Comparison of ENCODE assay signal across 27 cellular contexts in genomic region chr14:84298738-84299137, GRCh38.
"Had no signal": no experiment of that assay in that cellular context is flagged by ENCODE, and none has a peak within 500 bp of the region (broad histone marks: within the 10 kb centered on the region; RNA-seq: fewer than 3 reads in every experiment).

No MANE protein-coding gene starts in this region.

- H3K36me3 ChIP-seq: adrenal gland, breast epithelium, SJCRH30 had no signal

- H3K4me1 Mint-ChIP-seq: activated CD4-positive, alpha-beta T cell treated with anti-CD3 and anti-CD28 coated beads, Interleukin-2, amount 10 ng/mL, durations not matched to agents 24 days and 14 days; activated naive CD4-positive, alpha-beta T cell treated with anti-CD3 and anti-CD28 coated beads, Interleukin-2, amount 50 U/mL, for 24 hours; IgD-negative memory B cell had no signal

- H3K4me3 Mint-ChIP-seq: activated CD4-positive, alpha-beta T cell treated with anti-CD3 and anti-CD28 coated beads, Interleukin-2, amount 10 ng/mL, durations not matched to agents 24 days and 14 days; activated CD8-positive, alpha-beta T cell treated with anti-CD3 and anti-CD28 coated beads, Interleukin-2, amount 10 ng/mL, durations not matched to agents 7 days and 5 days; activated naive CD4-positive, alpha-beta T cell treated with anti-CD3 and anti-CD28 coated beads, Interleukin-2, amount 50 U/mL, for 24 hours; activated T-cell treated with anti-CD3 and anti-CD28 coated beads, Interleukin-2, amount 50 U/mL, for 24 hours; IgD-negative memory B cell; T-helper 1 cell treated with Interleukin-12 subunit alpha and Interleukin-12 subunit beta and Interleukin-4 antibody, amounts not matched to agents 30 μg/mL and 1 μg/mL, for 36 hours; T-helper 2 cell treated with Interferon-gamma antibody and Interleukin-4, amounts not matched to agents 5 μg/mL and 100 μg/mL, for 36 hours had no signal

- DNase-seq: activated CD4-positive, alpha-beta T cell treated with anti-CD3 and anti-CD28 coated beads, Interleukin-2, amount 10 ng/mL, durations not matched to agents 24 days and 14 days; activated CD4-positive, alpha-beta T cell treated with anti-CD3 and anti-CD28 coated beads, Interleukin-2, amount 50 U/mL, for 48 hours; activated CD8-positive, alpha-beta T cell treated with anti-CD3 and anti-CD28 coated beads, Interleukin-2, amount 10 ng/mL, durations not matched to agents 7 days and 5 days; activated gamma-delta T cell; activated naive CD4-positive, alpha-beta T cell treated with Interleukin-2 at 50 U/mL for 16 hours; activated T-cell treated with anti-CD3 and anti-CD28 coated beads, Interleukin-2, amount 50 U/mL, for 24 hours; adrenal gland; body of pancreas; Karpas-422; KBM-7; NCI-H1105 treated with DMSO at 0.1 percent for 48 hours; NCI-H1694; NCI-H1930; NCI-H2081 treated with DMSO at 0.1 percent for 48 hours; NCI-H2171; NCI-H446; NCI-H510A treated with DMSO at 0.1 percent for 48 hours; NCI-H526 treated with DMSO at 0.1 percent for 48 hours; SJCRH30 had no signal

- H3K36me3 Mint-ChIP-seq: activated naive CD4-positive, alpha-beta T cell treated with anti-CD3 and anti-CD28 coated beads, Interleukin-2, amount 50 U/mL, for 24 hours; IgD-negative memory B cell had no signal

- ATAC-seq: activated CD8-positive, alpha-beta T cell treated with anti-CD3 and anti-CD28 coated beads, Interleukin-2, amount 10 ng/mL, durations not matched to agents 7 days and 5 days; body of pancreas; Panc1 had no signal

- H3K4me1 ChIP-seq: adrenal gland, body of pancreas, breast epithelium, SJCRH30 had no signal

- H3K9me3 Mint-ChIP-seq: activated CD4-positive, alpha-beta T cell treated with anti-CD3 and anti-CD28 coated beads, Interleukin-2, amount 10 ng/mL, durations not matched to agents 24 days and 14 days; activated naive CD4-positive, alpha-beta T cell treated with anti-CD3 and anti-CD28 coated beads, Interleukin-2, amount 50 U/mL, for 24 hours had no signal

- H3K9me3 ChIP-seq: adrenal gland, body of pancreas, SJCRH30, SK-N-SH had no signal

- H3K27ac Mint-ChIP-seq: activated CD4-positive, alpha-beta T cell treated with anti-CD3 and anti-CD28 coated beads, Interleukin-2, amount 10 ng/mL, durations not matched to agents 24 days and 14 days; activated CD8-positive, alpha-beta T cell treated with anti-CD3 and anti-CD28 coated beads, Interleukin-2, amount 10 ng/mL, durations not matched to agents 7 days and 5 days; activated naive CD4-positive, alpha-beta T cell treated with anti-CD3 and anti-CD28 coated beads, Interleukin-2, amount 50 U/mL, for 24 hours; activated T-cell treated with anti-CD3 and anti-CD28 coated beads, Interleukin-2, amount 50 U/mL, for 24 hours; activated T-helper 2 cell treated with anti-CD3 and anti-CD28 coated beads, Interferon-gamma antibody, Interleukin-2, Interleukin-4, amounts not matched to agents 10 μg/mL and 5 μg/mL and 100 μg/mL, durations not matched to agents 14 hours and 24 hours and 36 hours; IgD-negative memory B cell; T-helper 1 cell treated with Interleukin-12 subunit alpha and Interleukin-12 subunit beta and Interleukin-4 antibody, amounts not matched to agents 30 μg/mL and 1 μg/mL, for 36 hours; T-helper 2 cell treated with Interferon-gamma antibody and Interleukin-4, amounts not matched to agents 5 μg/mL and 100 μg/mL, for 36 hours had no signal

- H3K27me3 Mint-ChIP-seq: activated CD4-positive, alpha-beta T cell treated with anti-CD3 and anti-CD28 coated beads, Interleukin-2, amount 10 ng/mL, durations not matched to agents 24 days and 14 days; activated naive CD4-positive, alpha-beta T cell treated with anti-CD3 and anti-CD28 coated beads, Interleukin-2, amount 50 U/mL, for 24 hours; activated T-cell treated with anti-CD3 and anti-CD28 coated beads, Interleukin-2, amount 50 U/mL, for 24 hours; IgD-negative memory B cell had no signal

- H3K4me3 ChIP-seq: adrenal gland, body of pancreas, breast epithelium, SJCRH30 had no signal

- H3K27ac ChIP-seq: adrenal gland, body of pancreas, breast epithelium, SJCRH30 had no signal
